Comparison of ENCODE assay signal across 17 cellular contexts in the genomic region with DNA sequence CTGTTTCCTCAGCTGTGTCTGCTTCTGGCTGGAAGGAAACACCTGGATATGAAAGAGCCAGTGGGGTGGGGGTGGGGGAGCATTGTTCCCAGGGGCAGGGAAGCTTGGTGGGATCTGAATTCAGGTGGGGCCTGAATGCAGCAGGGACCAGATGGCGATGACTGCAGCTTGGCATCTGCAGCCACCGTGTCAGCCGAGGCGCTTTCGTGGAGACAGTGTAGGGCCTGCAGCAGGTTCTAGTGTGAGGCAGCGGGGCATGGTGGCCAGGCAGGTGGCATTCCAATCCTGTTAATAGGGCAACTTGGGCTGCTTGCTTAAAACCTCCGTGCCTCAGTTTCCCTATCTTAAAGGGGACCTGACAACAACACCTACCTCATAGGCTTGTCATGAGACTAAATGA. TPM values are rescaled to one million over a fixed set of nuclear protein-coding genes. Genes with fewer than 3 reads are reported as not detected.
"Had no signal": no experiment of that assay in that cellular context is flagged by ENCODE, and none has a peak within 500 bp of the region (broad histone marks: within the 10 kb centered on the region; RNA-seq: fewer than 3 reads in every experiment).

No MANE protein-coding gene starts in this region.

- H3K27me3 ChIP-seq: body of pancreas, sigmoid colon had no signal

- ATAC-seq: body of pancreas; left colon; mucosa of descending colon; naive thymus-derived CD8-positive, alpha-beta T cell; WTC11 had no signal

- H3K27me3 Mint-ChIP-seq: central memory CD8-positive, alpha-beta T cell had no signal

- H3K4me1 ChIP-seq: prostate gland, sigmoid colon had no signal

- H3K9me3 ChIP-seq: body of pancreas, mucosa of descending colon, prostate gland, sigmoid colon had no signal

- H3K36me3 Mint-ChIP-seq: immature natural killer cell, type B pancreatic cell, WTC11 had no signal

- H3K9me3 Mint-ChIP-seq: activated naive CD4-positive, alpha-beta T cell treated with anti-CD3 and anti-CD28 coated beads, Interleukin-2, amount 10 ng/mL, durations not matched to agents 7 days and 5 days; central memory CD8-positive, alpha-beta T cell; immature natural killer cell; naive thymus-derived CD8-positive, alpha-beta T cell; type B pancreatic cell had no signal

- H3K27ac Mint-ChIP-seq: activated naive CD4-positive, alpha-beta T cell treated with anti-CD3 and anti-CD28 coated beads, Interleukin-2, amount 10 ng/mL, durations not matched to agents 7 days and 5 days; immature natural killer cell; type B pancreatic cell; WTC11 had no signal

- DNase-seq: activated naive CD4-positive, alpha-beta T cell treated with anti-CD3 and anti-CD28 coated beads, Interleukin-2, amount 10 ng/mL, durations not matched to agents 7 days and 5 days; body of pancreas; cortex of kidney; erythroblast; immature natural killer cell; left colon; mucosa of descending colon; naive thymus-derived CD8-positive, alpha-beta T cell; occipital lobe; stimulated activated CD4-positive, alpha-beta T cell treated with anti-CD3 and anti-CD28 coated beads, Interleukin-12 subunit alpha, Interleukin-12 subunit beta, amount 100 ng/mL, for 4 hours; stimulated activated naive CD4-positive, alpha-beta T cell treated with Interleukin-2 at 50 U/mL for 16 hours had no signal

- H3K4me3 Mint-ChIP-seq: central memory CD8-positive, alpha-beta T cell; type B pancreatic cell; WTC11 had no signal

- H3K4me3 ChIP-seq: body of pancreas, mucosa of descending colon, prostate gland, sigmoid colon had no signal

- H3K36me3 ChIP-seq: prostate gland, sigmoid colon had no signal

- H3K27ac ChIP-seq: body of pancreas, prostate gland, sigmoid colon had no signal

RNA-seq across cellular contexts. Expression of a gene that starts 1.7 kb away (rescaled TPM):
- total RNA-seq: lung microvascular endothelial cell had no signal
